In genomic region chr5:140579188-140579747, GRCh38 we compare ENCODE assay signal across 9 cellular contexts. TPM values are rescaled to one million over a fixed set of nuclear protein-coding genes. Genes with fewer than 3 reads are reported as not detected.
DNase-seq lines count a peak whose midpoint lies in the region; ATAC-seq, FAIRE-seq and TF ChIP-seq lines count a peak whose summit lies in the region.
"Not testable (repeated sequence)": the region's sequence is repeated elsewhere in the genome, so short reads cannot be mapped to it uniquely, and the experiment has no call there.
"Had no signal": no experiment of that assay in that cellular context is flagged by ENCODE, and none has a peak within 500 bp of the region (broad histone marks: within the 10 kb centered on the region; RNA-seq: fewer than 3 reads in every experiment).

No MANE protein-coding gene starts in this region.

- CTCF ChIA-PET in A549 (lab: Yijun Ruan, JAX) (interaction anchor here (1.7 kb wide), 1 partner anchor 9 kb away, joined by 5 read pairs; no protein-coding TSS in a partner anchor), PC-9 (lab: Charles Lee) (interaction anchor here (1.1 kb wide), 1 partner anchor 14 kb away, joined by 5 read pairs; no protein-coding TSS in a partner anchor)
- CTCF ChIA-PET in HEK293 (lab: Yijun Ruan, JAX): not testable (repeated sequence)

- not testable (repeated sequence) for TF ChIP-seq EP300 in A549 (IDR thresholded peaks at IDR 0.05)

- not testable (repeated sequence) for DNase-seq in A549 (ENCODE audit: low read depth in 1 of 2, low spot score in 1 of 2); PC-9; brain microvascular endothelial cell; fibroblast of the aortic adventitia (ENCODE audit: low read depth); mesothelial cell of epicardium (ENCODE audit: low spot score in 2 of 2, unreplicated experiment in 2 of 2); smooth muscle cell (lab: John Stamatoyannopoulos, UW; ENCODE audit: unreplicated experiment)

- peaks cover 16% of the 10 kb centered on the region for H3K27me3 Mint-ChIP-seq in mesothelial cell of epicardium (ENCODE audit: low read depth)

- not testable (repeated sequence) for H3K36me3 ChIP-seq in HEK293 (ENCODE audit: control insufficient read depth in 2 of 2, insufficient read depth in 1 of 2, low read length in 2 of 2); PC-9 (ENCODE audit: low read depth); brain microvascular endothelial cell (replicated peaks); smooth muscle cell (ENCODE audit: low read depth)

- peaks cover 18% of the 10 kb centered on the region for H3K9me3 Mint-ChIP-seq in mesothelial cell of epicardium

- H3K4me1 ChIP-seq in A549; HEK293 (ENCODE audit: control insufficient read depth, insufficient read depth, low read length); PC-9 (replicated peaks; ENCODE audit: insufficient read depth); smooth muscle cell (ENCODE audit: low read depth): not testable (repeated sequence)

- not testable (repeated sequence) for BruUV-seq in PC-9 (replicated peaks; lab: Mats Ljungman, UMichigan)

- not testable (repeated sequence) for TF ChIP-seq RAD21 in A549 (conservative IDR thresholded peaks at IDR 0.05 in 1 of 2, IDR thresholded peaks at IDR 0.05 in 1 of 2)

- not testable (repeated sequence) for TF ChIP-seq CTCF in A549 (IDR thresholded peaks at IDR 0.05); HEK293 (tag by site-specific recombination; IDR thresholded peaks at IDR 0.05)
- peak; percentile 26; the same call in 1 of the 2 replicates for TF ChIP-seq CTCF in PC-9 (conservative IDR thresholded peaks at IDR 0.05)
- TF ChIP-seq CTCF in brain microvascular endothelial cell (IDR thresholded peaks at IDR 0.05; ENCODE audit: low read depth, low read length, missing control alignments): peak; percentile 10
- TF ChIP-seq CTCF in fibroblast of the aortic adventitia (IDR thresholded peaks at IDR 0.05; ENCODE audit: insufficient read depth, low read length): peak; percentile 7
- peak; percentile 74 for TF ChIP-seq CTCF in mesothelial cell of epicardium (IDR thresholded peaks at IDR 0.05; ENCODE audit: unreplicated experiment)
- peak; percentile 4 for TF ChIP-seq CTCF in smooth muscle cell (IDR thresholded peaks at IDR 0.05; ENCODE audit: borderline replicate concordance, insufficient read depth, poor library complexity, severe bottlenecking)

- H3K27ac ChIP-seq in A549; HEK293 (ENCODE audit: extremely low read depth, low read depth, low read length); PC-9; brain microvascular endothelial cell; smooth muscle cell (ENCODE audit: low read depth): not testable (repeated sequence)

- H3K36me3 Mint-ChIP-seq in mesothelial cell of epicardium: not testable (repeated sequence)

- not testable (repeated sequence) for ATAC-seq in A549

- not testable (repeated sequence) for H3K4me2 ChIP-seq in A549, PC-9, smooth muscle cell

- H3K27me3 ChIP-seq in PC-9 (ENCODE audit: insufficient read depth, low read depth); brain microvascular endothelial cell (replicated peaks); smooth muscle cell (ENCODE audit: low read depth): not testable (repeated sequence)

- POLR2A ChIA-PET in A549 (lab: Yijun Ruan, JAX): interaction anchor here (1.1 kb wide), 1 partner anchor 14 kb away, joined by 3 read pairs; the partner anchor contains the start of gene SLC35A4
- POLR2A ChIA-PET in HEK293 (lab: Yijun Ruan, JAX); PC-9 (lab: Charles Lee; ENCODE audit: unreplicated experiment): not testable (repeated sequence)

- not testable (repeated sequence) for H3K27ac Mint-ChIP-seq in mesothelial cell of epicardium

- not testable (repeated sequence) for FAIRE-seq in A549 (lab: Jason Lieb, UNC)

- not testable (repeated sequence) for TF ChIP-seq POLR2A in A549 (IDR thresholded peaks at IDR 0.05; ENCODE audit: low read length)

- in situ Hi-C loops in brain microvascular endothelial cell (cut with HindIII; ENCODE audit: low pct_ligation_motif_present, low sequenced_read_pairs): not testable (repeated sequence)

- 73% methylated on average over 6 of the region's 6 CpGs for WGBS in A549 (ENCODE audit: missing lambda C conversion rate)
- WGBS in smooth muscle cell (ENCODE audit: low lambda C conversion rate): 94% methylated on average over 6 of the region's 6 CpGs

- H3F3A ChIP-seq in PC-9 (ENCODE audit: insufficient read depth, low read depth); smooth muscle cell (ENCODE audit: low read depth): not testable (repeated sequence)

- not testable (repeated sequence) for H3K4me3 Mint-ChIP-seq in mesothelial cell of epicardium

- not testable (repeated sequence) for H3K9me2 ChIP-seq in PC-9 (ENCODE audit: insufficient read depth)

- H3K9ac ChIP-seq in smooth muscle cell (ENCODE audit: low read depth): not testable (repeated sequence)

- H3K4me1 Mint-ChIP-seq in mesothelial cell of epicardium: not testable (repeated sequence)

- H3K4me3 ChIP-seq in A549; HEK293 (ENCODE audit: low read depth, low read length); PC-9; brain microvascular endothelial cell (ENCODE audit: low read depth, low read length); fibroblast of the aortic adventitia (ENCODE audit: low read depth, low read length); smooth muscle cell: not testable (repeated sequence)

- H3K9me3 ChIP-seq in A549; HEK293 (ENCODE audit: control insufficient read depth, insufficient read depth, low read depth, low read length); PC-9 (ENCODE audit: insufficient read depth, low read depth); smooth muscle cell (replicated peaks; ENCODE audit: low read depth): not testable (repeated sequence)

- H4K20me1 ChIP-seq in PC-9 (ENCODE audit: insufficient read depth); smooth muscle cell (ENCODE audit: low read depth): not testable (repeated sequence)

- H3K79me2 ChIP-seq in PC-9 (ENCODE audit: low read depth); smooth muscle cell (ENCODE audit: low read depth): not testable (repeated sequence)

- intact Hi-C loops in PC-9 (cut with micrococcal nuclease; ENCODE audit: unreplicated experiment): not testable (repeated sequence)

- H2AFZ ChIP-seq in PC-9; smooth muscle cell (ENCODE audit: low read depth): not testable (repeated sequence)

RNA-seq across cellular contexts. Expression of gene SLC35A4, which starts 14.6 kb away (rescaled TPM):
- polyA plus RNA-seq in A549 (2011; rRNA removed): 79.5 and 135 TPM in 2 replicates
- 95.2 and 118 TPM in 2 replicates for polyA plus RNA-seq in A549 (2012; cell fraction: cytosol; rRNA removed)
- 70.8 and 86.9 TPM in 2 replicates for polyA plus RNA-seq in A549 (2012; cell fraction: nucleus; rRNA removed)
- 62.1 to 70.3 TPM (median 65.6 TPM) in 3 replicates for polyA plus RNA-seq in A549 (2017; fragmentation: RNase III; extraction: RNeasy Plus Mini Kit Qiagen cat#74134 plus additional on column Dnase treatment)
- polyA minus RNA-seq in A549 (2011; rRNA and poly(A)+ RNA removed): 107 and 136 TPM in 2 replicates
- total RNA-seq in PC-9 (2021): 44.2 and 66.2 TPM in 2 replicates
- 17.0 and 28.0 TPM in 2 replicates for total RNA-seq in fibroblast of the aortic adventitia (ENCODE audit: low replicate concordance)
- total RNA-seq in mesothelial cell of epicardium: 56.5 to 62.2 TPM (median 61.5 TPM) in 3 replicates
- 38.1 and 42.7 TPM in 2 replicates for total RNA-seq in smooth muscle cell
- polyA plus RNA-seq in smooth muscle cell: 75.4 and 82.9 TPM in 2 replicates

RNA-seq across cellular contexts. Expression of gene APBB3, which starts 14.9 kb away (rescaled TPM):
- 11.7 and 13.4 TPM in 2 replicates for polyA plus RNA-seq in A549 (2011; rRNA removed)
- 10.4 and 10.5 TPM in 2 replicates for polyA plus RNA-seq in A549 (2012; cell fraction: cytosol; rRNA removed)
- 102 and 116 TPM in 2 replicates for polyA plus RNA-seq in A549 (2012; cell fraction: nucleus; rRNA removed)
- 7.1 to 10.6 TPM (median 9.4 TPM) in 3 replicates for polyA plus RNA-seq in A549 (2017; fragmentation: RNase III; extraction: RNeasy Plus Mini Kit Qiagen cat#74134 plus additional on column Dnase treatment)
- 16.8 and 17.7 TPM in 2 replicates for polyA minus RNA-seq in A549 (2011; rRNA and poly(A)+ RNA removed)
- total RNA-seq in PC-9 (2021): 23.4 and 26.0 TPM in 2 replicates
- 16.1 and 17.5 TPM in 2 replicates for total RNA-seq in fibroblast of the aortic adventitia (ENCODE audit: low replicate concordance)
- total RNA-seq in mesothelial cell of epicardium: 59.9 to 68.5 TPM (median 63.6 TPM) in 3 replicates
- total RNA-seq in smooth muscle cell: 11.5 and 19.0 TPM in 2 replicates
- 18.8 and 28.3 TPM in 2 replicates for polyA plus RNA-seq in smooth muscle cell

RNA-seq across cellular contexts. Expression of gene SRA1, which starts 22.0 kb away (rescaled TPM):
- polyA plus RNA-seq in A549 (2011; rRNA removed) (48.1 and 50.8 TPM in 2 replicates), A549 (2017; fragmentation: RNase III; extraction: RNeasy Plus Mini Kit Qiagen cat#74134 plus additional on column Dnase treatment) (28.6 to 32.1 TPM (median 30.3 TPM) in 3 replicates), smooth muscle cell (144 and 146 TPM in 2 replicates)
- 27.9 and 30.4 TPM in 2 replicates for polyA plus RNA-seq in A549 (2012; cell fraction: cytosol; rRNA removed)
- polyA plus RNA-seq in A549 (2012; cell fraction: nucleus; rRNA removed): 18.5 and 21.7 TPM in 2 replicates
- 26.5 and 32.6 TPM in 2 replicates for polyA minus RNA-seq in A549 (2011; rRNA and poly(A)+ RNA removed)
- total RNA-seq in PC-9 (2021) (30.5 and 36.1 TPM in 2 replicates), fibroblast of the aortic adventitia (ENCODE audit: low replicate concordance) (29.3 and 29.6 TPM in 2 replicates), mesothelial cell of epicardium (34.9 to 37.5 TPM (median 37.0 TPM) in 3 replicates), smooth muscle cell (44.6 and 61.4 TPM in 2 replicates)

RNA-seq across cellular contexts. Expression of gene EIF4EBP3, which starts 31.8 kb away (rescaled TPM):
- 2.0 and 2.9 TPM in 2 replicates for polyA plus RNA-seq in A549 (2011; rRNA removed)
- polyA plus RNA-seq in A549 (2012; cell fraction: cytosol; rRNA removed): 0.79 and 1.1 TPM in 2 replicates
- polyA plus RNA-seq in A549 (2012; cell fraction: nucleus; rRNA removed): 2.1 and 3.8 TPM in 2 replicates
- polyA plus RNA-seq in A549 (2017; fragmentation: RNase III; extraction: RNeasy Plus Mini Kit Qiagen cat#74134 plus additional on column Dnase treatment): 0.96 to 1.6 TPM (median 1.2 TPM) in 3 replicates
- 2.2 and 3.0 TPM in 2 replicates for polyA minus RNA-seq in A549 (2011; rRNA and poly(A)+ RNA removed)
- total RNA-seq in PC-9 (2021): 4.8 and 5.6 TPM in 2 replicates
- 0.74 and 4.7 TPM in 2 replicates for total RNA-seq in fibroblast of the aortic adventitia (ENCODE audit: low replicate concordance)
- total RNA-seq in mesothelial cell of epicardium: 5.2 to 7.6 TPM (median 5.9 TPM) in 3 replicates
- not detected in 2 replicates for total RNA-seq in smooth muscle cell
- polyA plus RNA-seq in smooth muscle cell: 3.4 and 4.1 TPM in 2 replicates
- total RNA-seq: A172 had no signal

RNA-seq across cellular contexts. Expression of gene CD14, which starts 53.7 kb away (rescaled TPM):
- polyA plus RNA-seq in A549 (2011; rRNA removed) (3.3 and 6.3 TPM in 2 replicates), A549 (2017; fragmentation: RNase III; extraction: RNeasy Plus Mini Kit Qiagen cat#74134 plus additional on column Dnase treatment) (2.0 to 3.5 TPM (median 2.9 TPM) in 3 replicates), smooth muscle cell (0.09 and 0.69 TPM in 2 replicates)
- 3.4 and 4.3 TPM in 2 replicates for polyA plus RNA-seq in A549 (2012; cell fraction: cytosol; rRNA removed)
- polyA plus RNA-seq in A549 (2012; cell fraction: nucleus; rRNA removed): 8.4 and 11.5 TPM in 2 replicates
- 1.4 and 2.0 TPM in 2 replicates for polyA minus RNA-seq in A549 (2011; rRNA and poly(A)+ RNA removed)
- total RNA-seq in PC-9 (2021) (0.35 and 0.81 TPM in 2 replicates), fibroblast of the aortic adventitia (ENCODE audit: low replicate concordance) (0.36 and 4.4 TPM in 2 replicates), mesothelial cell of epicardium (0.34 to 0.63 TPM (median 0.35 TPM) in 3 replicates), smooth muscle cell (0.54 TPM in 1 of 2 replicates, not detected in the other)
- total RNA-seq: A172; CD4-positive, CD25-positive, alpha-beta regulatory T cell had no signal
